In genomic region chr7:16765436-16765859, GRCh38 we compare ENCODE assay signal across 31 cellular contexts. TPM values are rescaled to one million over a fixed set of nuclear protein-coding genes. Genes with fewer than 3 reads are reported as not detected.
DNase-seq lines count a peak whose midpoint lies in the region; ATAC-seq and TF ChIP-seq lines count a peak whose summit lies in the region.
"Had no signal": no experiment of that assay in that cellular context is flagged by ENCODE, and none has a peak within 500 bp of the region (broad histone marks: within the 10 kb centered on the region; RNA-seq: fewer than 3 reads in every experiment).

No MANE protein-coding gene starts in this region.

- H4K20me1 ChIP-seq in H9 (ENCODE audit: control insufficient read depth, insufficient read depth, insufficient read length) (no peaks in the 10 kb centered on the region), Loucy (ENCODE audit: insufficient read depth, low read length, poor library complexity, severe bottlenecking) (no peaks in the 10 kb centered on the region), hepatocyte (ENCODE audit: insufficient read depth, poor library complexity, severe bottlenecking) (peaks cover 5% of the 10 kb centered on the region)

- H3K27me3 Mint-ChIP-seq in H9 (ENCODE audit: low read depth) = no peaks in the 10 kb centered on the region
- H3K27me3 Mint-ChIP-seq: dendritic cell treated with granulocyte-macrophage colony-stimulating factor and Interleukin-4, amounts not matched to agents 40 ng/mL and 50 ng/mL, for 4 days had no signal

- no peaks in the 10 kb centered on the region for H3K9me2 ChIP-seq in Loucy (replicated peaks; ENCODE audit: low read depth, low read length)
- H3K9me2 ChIP-seq in hepatocyte (replicated peaks; ENCODE audit: insufficient read depth) = no peaks in the 10 kb centered on the region

- H3K14ac ChIP-seq in H9 (ENCODE audit: insufficient read depth, low read length) = 0 out of 2 replicates have a peak overlapping the region, but pooled peaks have one; percentile 42

- H3K4me3 ChIP-seq in Loucy (ENCODE audit: low read length, poor library complexity, severe bottlenecking) = peak overlapping the region; percentile 38
- no peak overlapping the region for H3K4me3 ChIP-seq in hepatocyte
- no peak overlapping the region for H3K4me3 ChIP-seq in upper lobe of left lung
- H3K4me3 ChIP-seq: ascending aorta; BLaER1 treated with 17β-estradiol and CSF1 and Interleukin-3, amounts not matched to agents 10 nM and 100 nM; SJSA1; stomach; tibial artery had no signal

- H3K79me2 ChIP-seq in H9 (ENCODE audit: insufficient read depth, low read length) (no peaks in the 10 kb centered on the region; the same call in 1 of the 2 replicates), Loucy (ENCODE audit: insufficient read depth, low read length) (peaks cover 82% of the 10 kb centered on the region), hepatocyte (peaks cover 100% of the 10 kb centered on the region)

- no peak overlapping the region; a peak in 1 of 7 replicates for H3K27ac Mint-ChIP-seq in H9
- H3K27ac Mint-ChIP-seq: activated naive CD8-positive, alpha-beta T cell treated with anti-CD3 and anti-CD28 coated beads for 36 hours; dendritic cell treated with granulocyte-macrophage colony-stimulating factor and Interleukin-4, amounts not matched to agents 40 ng/mL and 50 ng/mL, for 4 days had no signal

- no peaks in the 10 kb centered on the region for H3F3A ChIP-seq in Loucy (ENCODE audit: low read depth)

- H3K4me2 ChIP-seq in H9 (ENCODE audit: insufficient read depth, insufficient read length, low read length) (no peak overlapping the region), Loucy (ENCODE audit: low read depth, low read length, poor library complexity, severe bottlenecking) (peak overlapping the region; percentile 65), hepatocyte (no peak overlapping the region)
- H3K4me2 ChIP-seq: BLaER1 treated with 17β-estradiol and CSF1 and Interleukin-3, amounts not matched to agents 10 nM and 100 nM had no signal

- no peak overlapping the region for H3K23ac ChIP-seq in H9 (ENCODE audit: insufficient read length, low read depth, low read length)

- no peak overlapping the region for H3K4me3 Mint-ChIP-seq in H9
- H3K4me3 Mint-ChIP-seq: activated naive CD8-positive, alpha-beta T cell treated with anti-CD3 and anti-CD28 coated beads for 36 hours; dendritic cell treated with granulocyte-macrophage colony-stimulating factor and Interleukin-4, amounts not matched to agents 40 ng/mL and 50 ng/mL, for 4 days had no signal

- H3K56ac ChIP-seq in H9 (ENCODE audit: insufficient read length, low read depth, low read length) = no peak overlapping the region

- no peak overlapping the region for H4K91ac ChIP-seq in H9 (ENCODE audit: insufficient read length, low read depth, low read length)

- no peak overlapping the region for H3K4ac ChIP-seq in H9 (ENCODE audit: low read depth, low read length)

- no peak overlapping the region for H4K8ac ChIP-seq in H9 (replicated peaks; ENCODE audit: insufficient read length, low read depth, low read length)

- no peak overlapping the region for H3K9ac ChIP-seq in H9 (ENCODE audit: extremely low read depth, insufficient read length, low read length)
- H3K9ac ChIP-seq in Loucy (ENCODE audit: low read depth, low read length, poor library complexity, severe bottlenecking) = peak overlapping the region; percentile 34
- H3K9ac ChIP-seq: BLaER1 treated with 17β-estradiol and CSF1 and Interleukin-3, amounts not matched to agents 10 nM and 100 nM had no signal

- no peak overlapping the region for H2BK15ac ChIP-seq in H9 (ENCODE audit: low read depth, low read length)

- H3K79me1 ChIP-seq in H9 (ENCODE audit: insufficient read depth, low read depth, low read length, poor library complexity, severe bottlenecking) = peaks cover 3% of the 10 kb centered on the region

- H3K27me3 ChIP-seq in H9 (ENCODE audit: insufficient read depth, low read length) (no peaks in the 10 kb centered on the region), Loucy (ENCODE audit: insufficient read depth, low read length, poor library complexity, severe bottlenecking) (no peaks in the 10 kb centered on the region), hepatocyte (no peaks in the 10 kb centered on the region), upper lobe of left lung (no peaks in the 10 kb centered on the region)
- H3K27me3 ChIP-seq: ascending aorta; BLaER1 treated with 17β-estradiol and CSF1 and Interleukin-3, amounts not matched to agents 10 nM and 100 nM; SJSA1; stomach; tibial artery had no signal

- DNase-seq in H9 = no peak
- DNase-seq in hepatocyte (ENCODE audit: low spot score) = no peak
- peak; percentile 15 for DNase-seq in pulmonary artery endothelial cell (ENCODE audit: low read depth, low spot score)
- DNase-seq in upper lobe of left lung = no peak
- DNase-seq in MV-4-11 (lab: John Stamatoyannopoulos, UW) = no peak
- DNase-seq: activated CD4-positive, CD25-positive, alpha-beta regulatory T cell treated with anti-CD3 and anti-CD28 coated beads, Interleukin-2, amount 50 U/mL, for 72 hours; activated effector memory CD4-positive, alpha-beta T cell treated with Interleukin-2 at 50 U/mL for 16 hours; activated naive CD8-positive, alpha-beta T cell treated with anti-CD3 and anti-CD28 coated beads for 36 hours; activated T-cell treated with anti-CD3 and anti-CD28 coated beads for 4 hours; caudate nucleus; COR-L47; DMS53; IMR-90; NCI-H1105 treated with DMSO at 0.1 percent for 48 hours; NCI-H2029 treated with DMSO at 0.1 percent for 48 hours; NCI-H226; small intestine; stimulated activated CD4-positive, alpha-beta T cell treated with anti-CD3 and anti-CD28 coated beads, Interleukin-1b, Interleukin-23, amount 100 ng/mL, for 48 hours; stimulated activated CD8-positive, alpha-beta memory T cell treated with anti-CD3 and anti-CD28 coated beads, Interleukin-4, amount 100 ng/mL, for 48 hours; stomach; T-helper 1 cell; tibial artery had no signal

- no peak overlapping the region for H2AFZ ChIP-seq in H9 (ENCODE audit: low read length)
- no peak overlapping the region for H2AFZ ChIP-seq in Loucy (ENCODE audit: low read length)
- H2AFZ ChIP-seq in hepatocyte = no peak overlapping the region

- no peak overlapping the region for H2BK12ac ChIP-seq in H9 (ENCODE audit: insufficient read length, low read depth, low read length)

- H3K9me3 ChIP-seq in H9 (ENCODE audit: control insufficient read depth, low read depth, low read length) = no peaks in the 10 kb centered on the region
- H3K9me3 ChIP-seq in Loucy (ENCODE audit: insufficient read depth, low read depth, low read length) = no peaks in the 10 kb centered on the region
- no peaks in the 10 kb centered on the region for H3K9me3 ChIP-seq in hepatocyte (ENCODE audit: low read depth)
- H3K9me3 ChIP-seq in upper lobe of left lung = no peaks in the 10 kb centered on the region
- H3K9me3 ChIP-seq: ascending aorta, SJSA1, tibial artery had no signal

- H2BK20ac ChIP-seq in H9 (ENCODE audit: low read depth, low read length, poor library complexity, severe bottlenecking) = no peak overlapping the region

- H2BK120ac ChIP-seq in H9 (ENCODE audit: low read depth, low read length, poor library complexity, severe bottlenecking) = no peak overlapping the region

- no peak overlapping the region for H3T11ph ChIP-seq in H9 (ENCODE audit: low read length)

- ATAC-seq in upper lobe of left lung (ENCODE audit: low FRiP score in 2 of 2) = no peak
- no peak for ATAC-seq in HG03095 (IDR thresholded peaks at IDR 0.05; ENCODE audit: unreplicated experiment)

- TF ChIP-seq EP300 in upper lobe of left lung (IDR thresholded peaks at IDR 0.05) = no peak

- no peaks in the 10 kb centered on the region; a peak in 1 of 7 replicates for H3K36me3 Mint-ChIP-seq in H9 (ENCODE audit: insufficient read depth in 1 of 3, low read depth in 3 of 3)
- H3K36me3 Mint-ChIP-seq: activated naive CD8-positive, alpha-beta T cell treated with anti-CD3 and anti-CD28 coated beads for 36 hours had no signal

- no peaks in the 10 kb centered on the region for H3K23me2 ChIP-seq in H9 (ENCODE audit: insufficient read length, low read depth, low read length, poor library complexity, severe bottlenecking)

- no peak for TF ChIP-seq CTCF in H9 (conservative IDR thresholded peaks at IDR 0.05)
- TF ChIP-seq CTCF in Loucy (conservative IDR thresholded peaks at IDR 0.05; ENCODE audit: low read length) = no peak
- no peak for TF ChIP-seq CTCF in hepatocyte (IDR thresholded peaks at IDR 0.05; ENCODE audit: poor library complexity)
- TF ChIP-seq CTCF in upper lobe of left lung (IDR thresholded peaks at IDR 0.05) = no peak

- H2BK5ac ChIP-seq in H9 (ENCODE audit: insufficient read length, low read length) = no peak overlapping the region

- H3K18ac ChIP-seq in H9 (ENCODE audit: insufficient read length, low read depth, low read length) = no peak overlapping the region

- no peak overlapping the region for H4K5ac ChIP-seq in H9 (ENCODE audit: insufficient read length, low read depth, low read length)

- H3K36me3 ChIP-seq in Loucy (ENCODE audit: insufficient read depth, low read length) = no peaks in the 10 kb centered on the region
- H3K36me3 ChIP-seq in hepatocyte (replicated peaks; ENCODE audit: insufficient read depth, low read depth) = no peaks in the 10 kb centered on the region
- no peaks in the 10 kb centered on the region for H3K36me3 ChIP-seq in upper lobe of left lung
- H3K36me3 ChIP-seq: ascending aorta, SJSA1, stomach, tibial artery had no signal

- peaks cover 0 to 2% of the 10 kb centered on the region in 2 experiments; a peak in 1 of 5 replicates for H3K9me3 Mint-ChIP-seq in H9
- H3K9me3 Mint-ChIP-seq: activated naive CD8-positive, alpha-beta T cell treated with anti-CD3 and anti-CD28 coated beads for 36 hours; dendritic cell treated with granulocyte-macrophage colony-stimulating factor and Interleukin-4, amounts not matched to agents 40 ng/mL and 50 ng/mL, for 4 days had no signal

- H3K27ac ChIP-seq in H9 (ENCODE audit: insufficient read length, low read depth, low read length) = no peak overlapping the region
- peak overlapping the region; percentile 1 for H3K27ac ChIP-seq in hepatocyte
- peak overlapping the region in 2 of 4 donors; percentile 7 to 20 for H3K27ac ChIP-seq in upper lobe of left lung
- H3K27ac ChIP-seq: ascending aorta; BLaER1 treated with 17β-estradiol and CSF1 and Interleukin-3, amounts not matched to agents 10 nM and 100 nM; SJSA1; tibial artery had no signal

- H2AK5ac ChIP-seq in H9 (ENCODE audit: insufficient read length, low read length) = no peak overlapping the region

- peaks cover 2 to 9% of the 10 kb centered on the region in 2 experiments for H3K4me1 Mint-ChIP-seq in H9
- H3K4me1 Mint-ChIP-seq: activated naive CD8-positive, alpha-beta T cell treated with anti-CD3 and anti-CD28 coated beads for 36 hours had no signal

- H3K4me1 ChIP-seq in H9 (ENCODE audit: insufficient read depth, low read length) (no peaks in the 10 kb centered on the region), Loucy (ENCODE audit: insufficient read depth, low read length, poor library complexity, severe bottlenecking) (peaks cover 41% of the 10 kb centered on the region), hepatocyte (ENCODE audit: insufficient read depth) (no peaks in the 10 kb centered on the region), upper lobe of left lung (peaks cover 0 to 12% (median 2%) of the 10 kb centered on the region in 4 donors)
- H3K4me1 ChIP-seq: ascending aorta, SJSA1, tibial artery had no signal

- TF ChIP-seq POLR2A in upper lobe of left lung (IDR thresholded peaks at IDR 0.05) = no peak

- no CpG with 5 or more reads among the region's 2 CpGs for WGBS in H9 (ENCODE audit: extremely low coverage, insufficient read length, low lambda C conversion rate)
- WGBS in hepatocyte (ENCODE audit: low lambda C conversion rate, missing lambda C conversion rate) = 48% methylated on average over 2 of the region's 2 CpGs
- 30 to 61% methylated on average over 2 of the region's 2 CpGs for WGBS in upper lobe of left lung, 2 donors

RNA-seq across cellular contexts. Expression of gene TSPAN13, which starts 11.9 kb away (rescaled TPM):
- total RNA-seq in H9 (2021) (16.4 and 18.7 TPM in 2 replicates), hepatocyte (173 and 196 TPM in 2 replicates), pulmonary artery endothelial cell (19.4 and 24.6 TPM in 2 replicates), upper lobe of left lung (100 to 1,000 TPM in 4 of 6 donors, 10 to 100 TPM in 2; 16.8 to 178 (median 139) TPM)
- 157 and 164 TPM in 2 replicates for polyA plus RNA-seq in hepatocyte
- total RNA-seq: G401 had no signal

RNA-seq across cellular contexts. Expression of gene AGR2, which starts 39.4 kb away (rescaled TPM):
- total RNA-seq in H9 (2021) (not detected in 2 replicates), hepatocyte (117 and 178 TPM in 2 replicates), pulmonary artery endothelial cell (not detected in 2 replicates), upper lobe of left lung (100 to 1,000 TPM in 1 of 6 donors, 10 to 100 TPM in 4, 1 to 10 TPM in 1; 6.3 to 126 (median 44.8) TPM)
- polyA plus RNA-seq in hepatocyte = 173 and 183 TPM in 2 replicates
- total RNA-seq: activated naive CD8-positive, alpha-beta T cell treated with anti-CD3 and anti-CD28 coated beads for 36 hours; ascending aorta; G401; H4; IMR-90; M059J; SJSA1 had no signal
- polyA plus RNA-seq: IMR-90 had no signal
